25 cellular contexts compared by ENCODE assay signal in genomic region chr20:59568509-59569024, GRCh38. TPM values are rescaled to one million over a fixed set of nuclear protein-coding genes. Genes with fewer than 3 reads are reported as not detected.
"Had no signal": no experiment of that assay in that cellular context is flagged by ENCODE, and none has a peak within 500 bp of the region (broad histone marks: within the 10 kb centered on the region; RNA-seq: fewer than 3 reads in every experiment).

No MANE protein-coding gene starts in this region.

- FAIRE-seq: kidney, pancreas had no signal

- H3K27ac ChIP-seq: heart right ventricle, left ventricle myocardium inferior, pancreas, prostate gland, skin epidermis, suprapubic skin, thoracic aorta, tibial artery had no signal

- H3K4me1 ChIP-seq: pancreas, prostate gland had no signal

- H3K36me3 ChIP-seq: heart right ventricle, left ventricle myocardium inferior, pancreas, prostate gland, suprapubic skin, thoracic aorta, tibial artery had no signal

- H3K9me3 Mint-ChIP-seq: naive thymus-derived CD8-positive, alpha-beta T cell; nephron; neural crest cell; stimulated activated naive CD8-positive, alpha-beta T cell treated with anti-CD3 and anti-CD28 coated beads, Interleukin-15, Interleukin-2, amounts not matched to agents 100 ng/mL and 50 ng/mL, for 24 hours had no signal

- H3K36me3 Mint-ChIP-seq: naive thymus-derived CD8-positive, alpha-beta T cell had no signal

- H3K9me3 ChIP-seq: heart right ventricle, left ventricle myocardium inferior, pancreas, prostate gland, suprapubic skin, thoracic aorta, tibial artery had no signal

- H3K4me3 ChIP-seq: heart right ventricle, left ventricle myocardium inferior, lung, pancreas, prostate gland, skin epidermis, suprapubic skin, thoracic aorta, tibial artery had no signal

- H3K27ac Mint-ChIP-seq: naive thymus-derived CD8-positive, alpha-beta T cell; nephron; stimulated activated naive CD8-positive, alpha-beta T cell treated with anti-CD3 and anti-CD28 coated beads, Interleukin-15, Interleukin-2, amounts not matched to agents 100 ng/mL and 50 ng/mL, for 24 hours had no signal

- DNase-seq: heart right ventricle; hippocampal formation; kidney; left colon; left ventricle myocardium inferior; mesendoderm; nucleus accumbens; pancreas; retina; stimulated activated CD4-positive, alpha-beta T cell treated with anti-CD3 and anti-CD28 coated beads, Interleukin-12 subunit alpha, Interleukin-12 subunit beta, amount 100 ng/mL, for 4 hours; stimulated activated CD4-positive, alpha-beta T cell treated with anti-CD3 and anti-CD28 coated beads, Interleukin-4, amount 100 ng/mL, for 24 hours; stimulated activated naive CD4-positive, alpha-beta T cell; trophoblast cell had no signal

- H3K4me3 Mint-ChIP-seq: naive thymus-derived CD8-positive, alpha-beta T cell; nephron; neural crest cell; stimulated activated naive CD8-positive, alpha-beta T cell treated with anti-CD3 and anti-CD28 coated beads, Interleukin-15, Interleukin-2, amounts not matched to agents 100 ng/mL and 50 ng/mL, for 24 hours had no signal

RNA-seq across cellular contexts. Expression of gene PHACTR3, which starts 35.8 kb away (rescaled TPM):
- total RNA-seq: naive thymus-derived CD8-positive, alpha-beta T cell; osteoblast; sciatic nerve; thoracic aorta had no signal
